Comparison of ENCODE assay signal across 11 cellular contexts in the genomic region with DNA sequence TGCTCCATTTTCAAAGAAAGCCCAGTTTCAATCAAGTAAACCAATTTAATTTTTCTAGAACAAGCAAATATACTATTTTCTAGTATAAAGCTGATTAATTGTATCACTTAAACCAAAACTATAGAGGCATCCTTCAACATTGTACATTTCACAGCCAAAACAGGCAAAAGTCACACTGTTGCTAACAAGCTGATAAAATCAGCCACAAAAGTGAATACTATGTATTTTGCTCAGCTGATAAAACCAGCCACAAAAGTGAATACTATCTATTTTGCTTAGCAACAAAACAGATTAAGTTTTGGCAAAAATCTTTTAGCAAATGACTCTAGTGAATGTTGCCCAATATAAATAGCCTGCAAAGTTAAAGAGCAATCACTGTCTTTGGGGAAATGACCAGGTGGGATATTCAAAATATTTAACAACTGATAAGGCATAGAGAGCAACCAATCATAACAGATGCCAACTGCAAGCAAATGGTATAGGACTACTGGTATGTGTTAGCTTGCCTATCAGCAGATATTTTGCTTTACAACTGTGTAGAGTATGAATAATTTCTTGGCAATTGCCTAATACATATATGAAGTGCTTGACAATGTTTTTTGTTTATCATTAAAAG. TPM values are rescaled to one million over a fixed set of nuclear protein-coding genes. Genes with fewer than 3 reads are reported as not detected.
DNase-seq lines count a peak whose midpoint lies in the region; ATAC-seq, FAIRE-seq and TF ChIP-seq lines count a peak whose summit lies in the region.
"Had no signal": no experiment of that assay in that cellular context is flagged by ENCODE, and none has a peak within 500 bp of the region (broad histone marks: within the 10 kb centered on the region; RNA-seq: fewer than 3 reads in every experiment).

No MANE protein-coding gene starts in this region.

- no peak for FAIRE-seq in kidney (lab: Jason Lieb, UNC)

- H3K4me3 ChIP-seq in body of pancreas = no peak overlapping the region
- no peak overlapping the region for H3K4me3 ChIP-seq in kidney (ENCODE audit: low read length in 2 of 2)

- no peak overlapping the region for H3K27ac ChIP-seq in body of pancreas
- H3K27ac ChIP-seq in kidney (ENCODE audit: low read depth in 2 of 2, low read length in 2 of 2) = no peak overlapping the region

- H3K9ac ChIP-seq in kidney (ENCODE audit: low read length in 2 of 2) = no peak overlapping the region

- H3K27me3 ChIP-seq in body of pancreas = no peaks in the 10 kb centered on the region

- H3K9me3 ChIP-seq in body of pancreas (no peaks in the 10 kb centered on the region), kidney (ENCODE audit: control insufficient read depth in 1 of 2, low read length in 2 of 2) (no peaks in the 10 kb centered on the region)

- no peak for TF ChIP-seq POLR2A in body of pancreas (IDR thresholded peaks at IDR 0.05)

- no peak for TF ChIP-seq CTCF in body of pancreas (IDR thresholded peaks at IDR 0.05)
- no peak for TF ChIP-seq CTCF in kidney (IDR thresholded peaks at IDR 0.05; ENCODE audit: borderline replicate concordance, extremely low read depth, insufficient read depth)

- H3K36me3 ChIP-seq in body of pancreas (replicated peaks in 1 of 2; ENCODE audit: insufficient read depth in 1 of 2, low read depth in 2 of 2) (no peaks in the 10 kb centered on the region), kidney (ENCODE audit: control insufficient read depth in 1 of 2, insufficient read depth in 2 of 2, low read length in 2 of 2) (no peaks in the 10 kb centered on the region)

- H3K4me1 ChIP-seq in body of pancreas (peaks cover 17% of the 10 kb centered on the region), kidney (ENCODE audit: control insufficient read depth in 1 of 2, insufficient read depth in 1 of 2, low read depth in 1 of 2, low read length in 2 of 2) (no peaks in the 10 kb centered on the region)

- intact Hi-C loops in body of pancreas (cut with DNase I) (no loop called here), left cardiac atrium (cut with DNase I) (no loop called here), kidney (cut with DNase I) (no loop called here)

- peak; percentile 60 for ATAC-seq in GM18909 (IDR thresholded peaks at IDR 0.05; ENCODE audit: poor library complexity, unreplicated experiment)
- peak; percentile 35 for ATAC-seq in GM21529 (IDR thresholded peaks at IDR 0.05; ENCODE audit: unreplicated experiment)
- peak; percentile 15 for ATAC-seq in HG03139 (IDR thresholded peaks at IDR 0.05; ENCODE audit: unreplicated experiment)
- peak; percentile 72 for ATAC-seq in body of pancreas
- ATAC-seq in left cardiac atrium = no peak

- DNase-seq in body of pancreas (no peak), cerebellar cortex (ENCODE audit: low spot score) (no peak), left cardiac atrium (no peak), kidney (no peak), amniotic stem cell (lab: John Stamatoyannopoulos, UW) (no peak)
- DNase-seq: activated CD4-positive, alpha-beta T cell treated with anti-CD3 and anti-CD28 coated beads for 48 hours; aorta; DND-41 had no signal

RNA-seq across cellular contexts. Expression of gene SP4, which starts 44.6 kb away (rescaled TPM):
- total RNA-seq in body of pancreas = 1 to 10 TPM; 5.3 to 6.0 TPM
- 1 to 10 TPM; 5.2 to 6.1 TPM for total RNA-seq in left cardiac atrium
- 11.2 TPM for total RNA-seq in kidney
- 1.2 TPM for polyA plus RNA-seq in kidney (ENCODE audit: insufficient read depth, low read depth, low replicate concordance)

Comparison
In these comparisons a context has a peak if more than half of its experiments do, and no peak if none do; other contexts are left out.
1. ATAC-seq: peak in GM18909 (single experiment), GM21529 (single experiment), HG03139 (single experiment) and body of pancreas (single experiment); none in left cardiac atrium (0 of 2).